Comparison of ENCODE assay signal across 8 cellular contexts in the genomic region with DNA sequence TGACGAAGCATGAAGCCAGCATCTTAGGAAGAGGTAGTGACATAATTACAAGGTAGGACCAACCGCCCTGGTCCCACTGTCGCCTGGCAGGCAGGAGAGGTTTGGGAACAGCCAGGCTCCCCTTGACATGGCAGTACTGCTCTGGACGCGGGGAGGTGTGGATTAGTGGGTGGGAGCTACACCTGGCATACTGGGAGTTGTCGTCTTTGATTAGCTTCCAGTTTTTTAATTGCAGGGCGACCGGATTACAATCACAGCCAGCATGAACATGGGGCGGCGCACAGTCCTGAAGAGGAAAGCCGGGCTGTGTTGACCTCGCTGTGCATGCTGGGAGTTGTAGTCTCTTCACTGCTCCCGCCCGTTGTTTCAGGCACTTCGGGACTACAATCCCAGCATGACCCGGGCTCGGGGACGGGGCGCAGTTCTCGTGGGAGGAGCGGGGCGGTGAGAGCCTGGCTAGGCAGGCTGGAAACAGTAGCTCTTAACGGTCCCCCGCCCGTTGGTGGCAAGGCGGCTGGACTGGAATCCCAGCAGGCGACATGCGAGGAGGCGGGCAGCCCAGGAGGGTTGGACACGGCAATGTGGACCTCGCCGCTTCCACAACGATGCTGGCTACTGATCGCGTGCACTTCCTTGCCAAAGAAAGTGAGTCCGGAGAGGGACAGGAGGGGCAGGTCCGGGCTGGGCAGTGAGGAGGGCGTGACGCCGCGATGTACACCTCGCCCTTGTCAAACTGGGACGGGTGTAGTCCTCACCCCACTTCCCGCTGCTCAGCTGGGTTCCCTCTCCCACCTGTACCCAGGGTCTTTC.
A peak's percentile ranks its signal among the peaks of the same experiment; 100 is the strongest.
DNase-seq lines count a peak whose midpoint lies in the region; ATAC-seq and TF ChIP-seq lines count a peak whose summit lies in the region.

No MANE protein-coding gene starts in this region.

- intact Hi-C loops in cardiac septum (cut with DNase I) (loop anchor here (2.0 kb wide), 1 partner anchor 26 kb away; no protein-coding TSS in a partner anchor), spleen (cut with DNase I; ENCODE audit: low total_unique reads) (no loop called here)

- H3K4me1 ChIP-seq in spleen, result peaks cover 0 to 14% (median 0%) of the 10 kb centered on the region in 6 donors

- H3K27me3 ChIP-seq in spleen (replicated peaks in 1 of 7), result no peaks in the 10 kb centered on the region

- H3K36me3 ChIP-seq in spleen, result no peaks in the 10 kb centered on the region

- peak overlapping the region in 6 of 8 donors; percentile 32 to 75 (median 64) for H3K27ac ChIP-seq in spleen

- peak overlapping the region; percentile 52 to 92 (median 71) for H3K4me3 ChIP-seq in spleen

- peak in 1 of 11 experiments; percentile 21 for TF ChIP-seq CTCF in spleen (IDR thresholded peaks at IDR 0.05 in 8 of 11, conservative IDR thresholded peaks at IDR 0.05 in 3 of 11)

- in situ Hi-C loops in Caki2 (cut with HindIII; ENCODE audit: low pct_unique_long_range_greater_than_20kb, low sequenced_read_pairs), result no loop called here

- H3K9me3 ChIP-seq in spleen, result peaks cover 0 to 96% (median 50%) of the 10 kb centered on the region in 8 donors

- no peak for TF ChIP-seq POLR2A in spleen (IDR thresholded peaks at IDR 0.05)

- DNase-seq in Caki2 (ENCODE audit: low read depth) (peak; percentile 90), NCI-H82 treated with DMSO at 0.1 percent for 48 hours (lab: John Stamatoyannopoulos, UW; ENCODE audit: unreplicated experiment) (peak; percentile 78), activated T-helper 1 cell treated with Interleukin-2 at 50 U/mL for 16 hours (ENCODE audit: low read depth) (peak; percentile 78), cardiac septum (ENCODE audit: low spot score) (peak; percentile 93), spleen (peak; percentile 97)

- 4 to 32% (median 6%) methylated on average over 39 to 44 of the region's 44 CpGs for WGBS in spleen, 5 donors

- no peak for ATAC-seq in GM21528 (IDR thresholded peaks at IDR 0.05; ENCODE audit: low FRiP score, unreplicated experiment)
- no peak for ATAC-seq in HG02623 (IDR thresholded peaks at IDR 0.05; ENCODE audit: unreplicated experiment)
- ATAC-seq in GM19035 (IDR thresholded peaks at IDR 0.05; ENCODE audit: unreplicated experiment), result no peak
